Comparison of ENCODE assay signal across 14 cellular contexts in the genomic region with DNA sequence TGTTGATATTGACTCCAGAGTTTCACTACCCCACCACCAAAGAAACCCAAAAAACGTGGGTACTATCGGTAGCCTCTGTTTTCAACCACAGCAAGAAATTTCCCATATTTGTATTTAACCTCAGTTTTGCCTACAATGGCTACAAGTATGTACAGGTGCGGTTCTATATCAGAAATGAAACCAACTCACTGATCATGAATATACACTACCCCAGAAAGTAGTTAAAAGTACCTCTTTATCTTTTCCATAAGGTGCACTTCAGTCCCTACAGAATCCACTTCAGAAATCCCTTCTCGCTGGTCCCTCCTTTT.
A peak's percentile ranks its signal among the peaks of the same experiment; 100 is the strongest.
DNase-seq lines count a peak whose midpoint lies in the region; ATAC-seq and TF ChIP-seq lines count a peak whose summit lies in the region.
"Had no signal": no experiment of that assay in that cellular context is flagged by ENCODE, and none has a peak within 500 bp of the region (broad histone marks: within the 10 kb centered on the region; RNA-seq: fewer than 3 reads in every experiment).

No MANE protein-coding gene starts in this region.

- peak overlapping the region; percentile 7 for H3K27ac Mint-ChIP-seq in nephron progenitor cell
- H3K27ac Mint-ChIP-seq: dendritic cell treated with granulocyte-macrophage colony-stimulating factor and Interleukin-4, amounts not matched to agents 40 ng/mL and 50 ng/mL, for 4 days had no signal

- no peaks in the 10 kb centered on the region for H3K9me3 Mint-ChIP-seq in nephron progenitor cell
- H3K9me3 Mint-ChIP-seq: dendritic cell treated with granulocyte-macrophage colony-stimulating factor and Interleukin-4, amounts not matched to agents 40 ng/mL and 50 ng/mL, for 4 days had no signal

- DNase-seq in nephron progenitor cell = no peak
- DNase-seq in central memory CD4-positive, alpha-beta T cell = no peak
- no peak for DNase-seq in activated effector memory CD4-positive, alpha-beta T cell treated with anti-CD3 and anti-CD28 coated beads, Interleukin-2, amount 50 U/mL, for 16 hours
- DNase-seq: activated CD4-positive, CD25-positive, alpha-beta regulatory T cell treated with anti-CD3 and anti-CD28 coated beads, Interleukin-2, amount 50 U/mL, for 72 hours; activated T-cell treated with anti-CD3 and anti-CD28 coated beads, Interleukin-2, amount 50 U/mL, for 4 hours; anterior cingulate cortex; C1 segment of cervical spinal cord; NCI-H1048; substantia nigra had no signal

- H3K27me3 Mint-ChIP-seq in nephron progenitor cell (ENCODE audit: low read depth, poor library complexity) = peaks cover 3% of the 10 kb centered on the region
- H3K27me3 Mint-ChIP-seq: dendritic cell treated with granulocyte-macrophage colony-stimulating factor and Interleukin-4, amounts not matched to agents 40 ng/mL and 50 ng/mL, for 4 days had no signal

- no peak overlapping the region for H3K4me3 Mint-ChIP-seq in nephron progenitor cell
- H3K4me3 Mint-ChIP-seq: activated T-cell treated with anti-CD3 and anti-CD28 coated beads, Interleukin-2, amount 50 U/mL, for 4 hours; dendritic cell treated with granulocyte-macrophage colony-stimulating factor and Interleukin-4, amounts not matched to agents 40 ng/mL and 50 ng/mL, for 4 days had no signal

- no peaks in the 10 kb centered on the region for H3K36me3 Mint-ChIP-seq in nephron progenitor cell (ENCODE audit: low read depth)

- ATAC-seq in GM19025 (IDR thresholded peaks at IDR 0.05; ENCODE audit: low read depth, unreplicated experiment) (peak; percentile 65), GM21825 (IDR thresholded peaks at IDR 0.05; ENCODE audit: unreplicated experiment) (peak; percentile 67), HG03159 (IDR thresholded peaks at IDR 0.05; ENCODE audit: unreplicated experiment) (peak; percentile 81), HG03097 (IDR thresholded peaks at IDR 0.05; ENCODE audit: low FRiP score, unreplicated experiment) (no peak)
- ATAC-seq: activated T-cell treated with anti-CD3 and anti-CD28 coated beads, Interleukin-2, amount 50 U/mL, for 4 hours had no signal

- peaks cover 21% of the 10 kb centered on the region for H3K4me1 Mint-ChIP-seq in nephron progenitor cell

- TF ChIP-seq CTCF in nephron progenitor cell (IDR thresholded peaks at IDR 0.05) = no peak
